ENCODE assay signal across 18 cellular contexts in the genomic region with DNA sequence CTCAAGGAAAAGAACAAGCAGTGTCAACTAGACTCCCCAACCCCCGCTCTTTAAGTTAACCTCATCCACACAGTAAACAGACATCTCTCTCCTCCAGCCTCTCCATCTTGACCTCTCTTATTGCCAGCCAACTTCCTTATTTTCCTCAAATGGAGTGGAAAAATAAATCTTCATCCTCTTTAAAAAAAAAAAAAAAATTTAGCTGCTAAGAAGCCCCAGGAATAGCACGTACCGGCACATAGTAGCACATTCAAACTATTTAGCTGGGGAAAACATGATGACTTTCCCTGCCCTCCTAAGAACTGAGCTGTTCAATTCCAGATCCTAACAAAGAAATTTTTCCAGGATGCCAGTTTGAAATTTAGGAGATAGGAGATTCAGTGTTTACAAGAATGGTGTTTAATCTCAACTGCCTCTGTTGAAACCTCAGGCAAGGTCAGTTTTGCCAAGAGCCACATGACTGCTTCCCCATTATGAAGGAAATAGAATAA.
DNase-seq lines count a peak whose midpoint lies in the region; ATAC-seq and TF ChIP-seq lines count a peak whose summit lies in the region.
"Had no signal": no experiment of that assay in that cellular context is flagged by ENCODE, and none has a peak within 500 bp of the region (broad histone marks: within the 10 kb centered on the region; RNA-seq: fewer than 3 reads in every experiment).

No MANE protein-coding gene starts in this region.

- peak; percentile 45 for ATAC-seq in sciatic nerve

- intact Hi-C loops in sciatic nerve (cut with DNase I): no loop called here

- no peak for TF ChIP-seq CTCF in fibroblast of villous mesenchyme (IDR thresholded peaks at IDR 0.05; ENCODE audit: insufficient read depth, low read depth, low read length)

- DNase-seq in DMS53 (lab: John Stamatoyannopoulos, UW) (peak; percentile 55), NCI-H226 (peak; percentile 27), fibroblast of villous mesenchyme (ENCODE audit: low read depth) (peak; percentile 43), sciatic nerve (ENCODE audit: low spot score) (no peak), mesenteric fat pad (ENCODE audit: low spot score) (no peak), NAMALWA (ENCODE audit: low spot score) (no peak), NCI-H748 treated with DMSO at 0.1 percent for 48 hours (lab: John Stamatoyannopoulos, UW) (no peak)
- no peak for DNase-seq in activated CD4-positive, CD25-positive, alpha-beta regulatory T cell (lab: John Stamatoyannopoulos, UW)
- DNase-seq: activated CD4-positive, alpha-beta memory T cell treated with anti-CD3 and anti-CD28 coated beads, Interleukin-2, amount 10 ng/mL, durations not matched to agents 7 days and 5 days; activated naive CD8-positive, alpha-beta T cell treated with anti-CD3 and anti-CD28 coated beads, Interleukin-2, amount 10 ng/mL, durations not matched to agents 7 days and 5 days; CD4-positive, CD25-positive, alpha-beta regulatory T cell; endodermal cell; HCEC 1CT; NCI-H524 treated with DMSO at 0.1 percent for 48 hours; nephron progenitor cell; SK-N-SH; stimulated activated CD4-positive, alpha-beta T cell treated with anti-CD3 and anti-CD28 coated beads, Interleukin-4, amount 100 ng/mL, for 4 hours; substantia nigra had no signal

- no peak overlapping the region for H3K4me3 ChIP-seq in fibroblast of villous mesenchyme (ENCODE audit: low read depth, low read length)

Comparison
In these comparisons a context has a peak if more than half of its experiments do, and no peak if none do; other contexts are left out.
1. DNase-seq: peak in DMS53 (single experiment), NCI-H226 (single experiment) and fibroblast of villous mesenchyme (single experiment); none in sciatic nerve (single experiment), mesenteric fat pad (single experiment), NAMALWA (single experiment), activated CD4-positive, CD25-positive, alpha-beta regulatory T cell (0 of 4) and NCI-H748 treated with DMSO at 0.1 percent for 48 hours (single experiment).